26 cellular contexts compared by ENCODE assay signal in genomic region chr10:129417882-129418281, GRCh38. TPM values are rescaled to one million over a fixed set of nuclear protein-coding genes. Genes with fewer than 3 reads are reported as not detected.
A peak's percentile ranks its signal among the peaks of the same experiment; 100 is the strongest.
DNase-seq lines count a peak whose midpoint lies in the region; ATAC-seq and TF ChIP-seq lines count a peak whose summit lies in the region.
"Had no signal": no experiment of that assay in that cellular context is flagged by ENCODE, and none has a peak within 500 bp of the region (broad histone marks: within the 10 kb centered on the region; RNA-seq: fewer than 3 reads in every experiment).

No MANE protein-coding gene starts in this region.

- no peaks in the 10 kb centered on the region for H3K9me3 Mint-ChIP-seq in glutamatergic neuron (ENCODE audit: unreplicated experiment)
- H3K9me3 Mint-ChIP-seq: activated CD4-positive, alpha-beta T cell treated with anti-CD3 and anti-CD28 coated beads, Interleukin-2, amount 10 ng/mL, durations not matched to agents 7 days and 5 days; activated naive CD4-positive, alpha-beta T cell treated with anti-CD3 and anti-CD28 coated beads for 36 hours; central memory CD8-positive, alpha-beta T cell; H9; mesothelial cell of epicardium; nephron; stimulated activated naive CD8-positive, alpha-beta T cell treated with anti-CD3 and anti-CD28 coated beads, Interleukin-15, amount 100 ng/mL, for 72 hours had no signal

- peaks cover 17% of the 10 kb centered on the region for H3K4me1 Mint-ChIP-seq in glutamatergic neuron (ENCODE audit: low read depth, unreplicated experiment)
- H3K4me1 Mint-ChIP-seq: activated CD4-positive, alpha-beta T cell treated with anti-CD3 and anti-CD28 coated beads, Interleukin-2, amount 10 ng/mL, durations not matched to agents 7 days and 5 days; CD14-positive monocyte; central memory CD8-positive, alpha-beta T cell; stimulated activated naive CD8-positive, alpha-beta T cell treated with anti-CD3 and anti-CD28 coated beads, Interleukin-15, amount 100 ng/mL, for 72 hours had no signal

- no peaks in the 10 kb centered on the region for H3K9me2 ChIP-seq in OCI-LY7 (ENCODE audit: insufficient read depth, low read length)

- no peak overlapping the region for H3K4me3 ChIP-seq in OCI-LY7 (ENCODE audit: low read depth, low read length, poor library complexity, severe bottlenecking)
- H3K4me3 ChIP-seq: upper lobe of left lung had no signal

- CTCF ChIA-PET in OCI-LY7 (lab: Charles Lee; ENCODE audit: unreplicated experiment) = no interaction called here

- TF ChIP-seq CTCF in glutamatergic neuron (IDR thresholded peaks at IDR 0.05; ENCODE audit: partially characterized antibody, unreplicated experiment) (no peak), OCI-LY7 (conservative IDR thresholded peaks at IDR 0.05; ENCODE audit: low read length) (no peak)

- H3K27me3 Mint-ChIP-seq in glutamatergic neuron (ENCODE audit: unreplicated experiment) = no peaks in the 10 kb centered on the region
- H3K27me3 Mint-ChIP-seq: activated CD4-positive, alpha-beta T cell treated with anti-CD3 and anti-CD28 coated beads, Interleukin-2, amount 10 ng/mL, durations not matched to agents 7 days and 5 days; stimulated activated naive CD8-positive, alpha-beta T cell treated with anti-CD3 and anti-CD28 coated beads, Interleukin-15, amount 100 ng/mL, for 72 hours had no signal

- no peaks in the 10 kb centered on the region for H3K4me1 ChIP-seq in OCI-LY7 (ENCODE audit: insufficient read depth, low read length, poor library complexity, severe bottlenecking)

- BruUV-seq in OCI-LY7 (replicated peaks; lab: Mats Ljungman, UMichigan) = no TSS peak

- H3K79me2 ChIP-seq in OCI-LY7 (ENCODE audit: insufficient read depth, low read depth, low read length) = no peaks in the 10 kb centered on the region

- H3K27ac ChIP-seq in OCI-LY7 (ENCODE audit: low read depth, low read length, poor library complexity, severe bottlenecking) = no peak overlapping the region
- H3K27ac ChIP-seq: upper lobe of left lung had no signal

- peak; percentile 46 for ATAC-seq in Right ventricle myocardium superior (ENCODE audit: poor library complexity)
- ATAC-seq in GM21528 (IDR thresholded peaks at IDR 0.05; ENCODE audit: low FRiP score, unreplicated experiment) = no peak
- ATAC-seq: HepG2; stimulated activated naive CD8-positive, alpha-beta T cell treated with anti-CD3 and anti-CD28 coated beads, Interleukin-15, amount 100 ng/mL, for 72 hours had no signal

- no peaks in the 10 kb centered on the region for H3K9me3 ChIP-seq in OCI-LY7 (ENCODE audit: low read length)
- H3K9me3 ChIP-seq: upper lobe of left lung had no signal

- no peak overlapping the region for H3K4me2 ChIP-seq in OCI-LY7 (ENCODE audit: low read length)

- POLR2A ChIA-PET in OCI-LY7 (lab: Charles Lee) = no interaction called here

- no peak for DNase-seq in Right ventricle myocardium superior
- DNase-seq in cardiac septum (ENCODE audit: low spot score) = no peak
- peak; percentile 3 for DNase-seq in NCI-H748 treated with DMSO at 0.1 percent for 48 hours (lab: John Stamatoyannopoulos, UW)
- no peak for DNase-seq in glutamatergic neuron
- no peak for DNase-seq in iPS-NIHi11 (ENCODE audit: low spot score)
- no peak for DNase-seq in OCI-M2 (lab: John Stamatoyannopoulos, UW; ENCODE audit: unreplicated experiment)
- DNase-seq in OCI-LY7 (ENCODE audit: low spot score) = no peak
- DNase-seq: 8988T; activated CD4-positive, alpha-beta T cell treated with anti-CD3 and anti-CD28 coated beads, Interleukin-2, amount 10 ng/mL, durations not matched to agents 7 days and 5 days; activated naive CD4-positive, alpha-beta T cell treated with anti-CD3 and anti-CD28 coated beads for 36 hours; effector memory CD4-positive, alpha-beta T cell; H9; kidney glomerular epithelial cell; NCI-H1436 treated with DMSO at 0.1 percent for 48 hours; NCI-H446 treated with DMSO at 0.1 percent for 48 hours; SHP77 treated with DMSO at 0.1 percent for 48 hours; stimulated activated CD4-positive, alpha-beta T cell treated with anti-CD3 and anti-CD28 coated beads, Interleukin-2, amount 100 ng/mL, for 48 hours; stimulated activated naive CD8-positive, alpha-beta T cell treated with anti-CD3 and anti-CD28 coated beads, Interleukin-15, amount 100 ng/mL, for 72 hours; T-helper 1 cell; upper lobe of left lung had no signal

- peak overlapping the region; percentile 13 for H3K27ac Mint-ChIP-seq in glutamatergic neuron (ENCODE audit: unreplicated experiment)
- H3K27ac Mint-ChIP-seq: activated CD4-positive, alpha-beta T cell treated with anti-CD3 and anti-CD28 coated beads, Interleukin-2, amount 10 ng/mL, durations not matched to agents 7 days and 5 days; activated naive CD4-positive, alpha-beta T cell treated with anti-CD3 and anti-CD28 coated beads for 36 hours; CD14-positive monocyte; mesothelial cell of epicardium; stimulated activated naive CD8-positive, alpha-beta T cell treated with anti-CD3 and anti-CD28 coated beads, Interleukin-15, amount 100 ng/mL, for 72 hours had no signal

- no peaks in the 10 kb centered on the region for H3K36me3 ChIP-seq in OCI-LY7 (ENCODE audit: insufficient read depth, low read length)
- H3K36me3 ChIP-seq: upper lobe of left lung had no signal

- intact Hi-C loops in Right ventricle myocardium superior (cut with DNase I) (no loop called here), cardiac septum (cut with DNase I) (no loop called here), OCI-LY7 (cut with micrococcal nuclease; ENCODE audit: unreplicated experiment) (no loop called here)

- no peaks in the 10 kb centered on the region for H4K20me1 ChIP-seq in OCI-LY7 (ENCODE audit: insufficient read depth, low read length)

- no peak overlapping the region for H3K4me3 Mint-ChIP-seq in glutamatergic neuron (ENCODE audit: unreplicated experiment)
- H3K4me3 Mint-ChIP-seq: activated CD4-positive, alpha-beta T cell treated with anti-CD3 and anti-CD28 coated beads, Interleukin-2, amount 10 ng/mL, durations not matched to agents 7 days and 5 days; activated naive CD4-positive, alpha-beta T cell treated with anti-CD3 and anti-CD28 coated beads for 36 hours; CD14-positive monocyte; central memory CD8-positive, alpha-beta T cell; H9; mesothelial cell of epicardium; nephron; stimulated activated naive CD8-positive, alpha-beta T cell treated with anti-CD3 and anti-CD28 coated beads, Interleukin-15, amount 100 ng/mL, for 72 hours had no signal

- peaks cover 4% of the 10 kb centered on the region for H3K36me3 Mint-ChIP-seq in glutamatergic neuron (ENCODE audit: unreplicated experiment)
- H3K36me3 Mint-ChIP-seq: CD14-positive monocyte, mesothelial cell of epicardium had no signal

- no peak overlapping the region for H2AFZ ChIP-seq in OCI-LY7 (ENCODE audit: low read length)

RNA-seq across cellular contexts. Expression of gene MGMT, which starts 49.2 kb away (rescaled TPM):
- total RNA-seq in Right ventricle myocardium superior (16.6 TPM), cardiac septum (11.4 TPM), glutamatergic neuron (ENCODE audit: unreplicated experiment) (15.9 TPM), OCI-LY7 (2022) (24.2 and 25.0 TPM in 2 replicates)
- total RNA-seq in OCI-LY7 (2014; rRNA removed; shearing (Covaris generic)) = 15.4 and 19.7 TPM in 2 replicates
